ENCODE assay signal across 28 cellular contexts in the genomic region with DNA sequence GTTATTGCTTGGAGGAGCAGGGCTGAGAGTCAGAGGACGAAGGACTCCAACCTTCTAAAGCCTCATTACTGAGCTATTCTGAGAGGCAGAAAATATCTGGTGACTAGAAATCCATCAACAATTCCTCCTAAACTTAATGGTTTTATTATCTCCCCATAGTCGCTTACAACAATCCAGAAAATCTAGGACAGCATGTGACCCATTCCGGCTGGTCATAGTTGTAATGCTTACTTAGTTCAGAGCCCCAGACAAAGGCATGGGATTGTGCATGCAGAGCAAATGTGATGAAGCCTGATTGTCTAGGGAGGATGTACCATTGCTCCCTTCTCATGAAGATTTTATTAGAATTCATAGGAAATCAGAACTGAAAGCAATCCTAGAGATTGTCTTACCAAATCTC.
"Had no signal": no experiment of that assay in that cellular context is flagged by ENCODE, and none has a peak within 500 bp of the region (broad histone marks: within the 10 kb centered on the region; RNA-seq: fewer than 3 reads in every experiment).

No MANE protein-coding gene starts in this region.

- H3K4me3 ChIP-seq: colonic mucosa, coronary artery, dorsolateral prefrontal cortex, esophagus muscularis mucosa, esophagus squamous epithelium, gastrocnemius medialis, gastroesophageal sphincter, heart left ventricle, heart right ventricle had no signal

- DNase-seq: colonic mucosa; cortex of kidney; dermis blood vessel endothelial cell; dorsolateral prefrontal cortex; effector CD4-positive, alpha-beta T cell; effector CD8-positive, alpha-beta T cell; effector memory CD4-positive, alpha-beta T cell; effector memory CD8-positive, alpha-beta T cell; endodermal cell; erythroblast; esophagus squamous epithelium; foreskin fibroblast; foreskin keratinocyte; gastrocnemius medialis; glutamatergic neuron; head of caudate nucleus; heart left ventricle; heart right ventricle had no signal

- H3K27ac ChIP-seq: colonic mucosa, coronary artery, dorsolateral prefrontal cortex, epithelial cell of prostate, esophagus muscularis mucosa, esophagus squamous epithelium, foreskin keratinocyte, gastrocnemius medialis, gastroesophageal sphincter, heart left ventricle, heart right ventricle had no signal

- FAIRE-seq: colon, endometrium, endothelial cell of umbilical vein, frontal cortex had no signal

- ATAC-seq: effector memory CD8-positive, alpha-beta T cell; esophagus mucosa; foreskin keratinocyte; gastrocnemius medialis; gastroesophageal sphincter; heart left ventricle; heart right ventricle had no signal

- H3K27me3 Mint-ChIP-seq: dendritic cell treated with granulocyte-macrophage colony-stimulating factor and Interleukin-4, amounts not matched to agents 40 ng/mL and 50 ng/mL, for 4 days had no signal

- H3K4me1 ChIP-seq: colonic mucosa, esophagus muscularis mucosa, esophagus squamous epithelium, foreskin keratinocyte, gastrocnemius medialis, gastroesophageal sphincter, heart left ventricle, heart right ventricle had no signal

- H3K9me3 Mint-ChIP-seq: dendritic cell treated with granulocyte-macrophage colony-stimulating factor and Interleukin-4, amounts not matched to agents 40 ng/mL and 50 ng/mL, for 4 days; effector memory CD8-positive, alpha-beta T cell; endodermal cell had no signal

- H3K36me3 ChIP-seq: colonic mucosa, esophagus muscularis mucosa, esophagus squamous epithelium, gastrocnemius medialis, gastroesophageal sphincter, heart left ventricle, heart right ventricle had no signal

- H3K27me3 ChIP-seq: colonic mucosa, dorsolateral prefrontal cortex, esophagus muscularis mucosa, gastrocnemius medialis, gastroesophageal sphincter, heart left ventricle, heart right ventricle had no signal

- H3K9me3 ChIP-seq: colonic mucosa, esophagus muscularis mucosa, esophagus squamous epithelium, gastrocnemius medialis, gastroesophageal sphincter, heart right ventricle had no signal

- H3K27ac Mint-ChIP-seq: dendritic cell treated with granulocyte-macrophage colony-stimulating factor and Interleukin-4, amounts not matched to agents 40 ng/mL and 50 ng/mL, for 4 days; effector memory CD8-positive, alpha-beta T cell; endodermal cell had no signal

- H3K4me3 Mint-ChIP-seq: dendritic cell treated with granulocyte-macrophage colony-stimulating factor and Interleukin-4, amounts not matched to agents 40 ng/mL and 50 ng/mL, for 4 days; effector memory CD8-positive, alpha-beta T cell; endodermal cell had no signal
